1 cellular context compared by ENCODE assay signal in the genomic region with DNA sequence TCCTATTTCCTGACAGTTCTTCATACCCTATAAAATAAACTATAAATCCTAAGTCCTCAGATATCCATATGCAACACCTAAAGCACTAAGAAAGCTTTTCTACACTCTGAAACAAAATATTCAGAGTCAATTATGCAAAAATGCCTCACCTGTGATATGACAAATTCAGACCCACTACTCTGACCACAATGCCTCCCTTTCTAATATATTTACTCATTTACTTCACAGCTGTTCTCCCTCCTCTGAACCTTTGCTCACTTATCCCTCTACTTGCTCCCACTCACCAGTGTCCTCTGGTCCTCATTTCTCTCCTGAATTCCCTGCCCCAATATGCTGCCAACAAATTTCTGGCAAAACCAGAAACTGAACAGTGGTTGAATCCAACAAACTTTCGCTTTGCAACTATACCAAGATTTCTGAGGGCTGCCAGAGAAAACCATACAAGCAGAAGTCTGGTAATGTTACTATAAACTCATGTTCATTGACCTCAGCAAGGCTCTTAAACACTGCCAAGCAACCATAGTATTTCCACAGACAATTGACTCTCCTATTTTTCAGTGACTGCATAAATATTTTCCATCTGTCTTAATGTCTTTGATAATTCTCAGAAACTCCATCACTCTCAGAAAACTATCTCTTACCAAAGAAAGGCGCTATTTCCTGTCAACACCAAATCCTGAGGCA.
TF ChIP-seq lines count a peak whose summit lies in the region.

No MANE protein-coding gene starts in this region.

TF ChIP-seq in GM12878, 131 proteins besides CTCF, POLR2A, EP300 and RAD21:
- TF ChIP-seq SUPT20H (IDR thresholded peaks at IDR 0.05; ENCODE audit: borderline replicate concordance, control insufficient read depth, low read depth, low read length) (no peak), RAD51 (IDR thresholded peaks at IDR 0.05) (no peak), SPI1 (IDR thresholded peaks at IDR 0.05; ENCODE audit: borderline replicate concordance, insufficient read depth, low read depth, low read length) (no peak), RBBP5 (conservative IDR thresholded peaks at IDR 0.05) (no peak), KDM1A (IDR thresholded peaks at IDR 0.05; ENCODE audit: borderline replicate concordance) (no peak), ZNF274 (IDR thresholded peaks at IDR 0.05; ENCODE audit: insufficient read depth, insufficient read length) (no peak), PML (IDR thresholded peaks at IDR 0.05; ENCODE audit: low read length) (no peak)
- TF ChIP-seq, protein P1, sequence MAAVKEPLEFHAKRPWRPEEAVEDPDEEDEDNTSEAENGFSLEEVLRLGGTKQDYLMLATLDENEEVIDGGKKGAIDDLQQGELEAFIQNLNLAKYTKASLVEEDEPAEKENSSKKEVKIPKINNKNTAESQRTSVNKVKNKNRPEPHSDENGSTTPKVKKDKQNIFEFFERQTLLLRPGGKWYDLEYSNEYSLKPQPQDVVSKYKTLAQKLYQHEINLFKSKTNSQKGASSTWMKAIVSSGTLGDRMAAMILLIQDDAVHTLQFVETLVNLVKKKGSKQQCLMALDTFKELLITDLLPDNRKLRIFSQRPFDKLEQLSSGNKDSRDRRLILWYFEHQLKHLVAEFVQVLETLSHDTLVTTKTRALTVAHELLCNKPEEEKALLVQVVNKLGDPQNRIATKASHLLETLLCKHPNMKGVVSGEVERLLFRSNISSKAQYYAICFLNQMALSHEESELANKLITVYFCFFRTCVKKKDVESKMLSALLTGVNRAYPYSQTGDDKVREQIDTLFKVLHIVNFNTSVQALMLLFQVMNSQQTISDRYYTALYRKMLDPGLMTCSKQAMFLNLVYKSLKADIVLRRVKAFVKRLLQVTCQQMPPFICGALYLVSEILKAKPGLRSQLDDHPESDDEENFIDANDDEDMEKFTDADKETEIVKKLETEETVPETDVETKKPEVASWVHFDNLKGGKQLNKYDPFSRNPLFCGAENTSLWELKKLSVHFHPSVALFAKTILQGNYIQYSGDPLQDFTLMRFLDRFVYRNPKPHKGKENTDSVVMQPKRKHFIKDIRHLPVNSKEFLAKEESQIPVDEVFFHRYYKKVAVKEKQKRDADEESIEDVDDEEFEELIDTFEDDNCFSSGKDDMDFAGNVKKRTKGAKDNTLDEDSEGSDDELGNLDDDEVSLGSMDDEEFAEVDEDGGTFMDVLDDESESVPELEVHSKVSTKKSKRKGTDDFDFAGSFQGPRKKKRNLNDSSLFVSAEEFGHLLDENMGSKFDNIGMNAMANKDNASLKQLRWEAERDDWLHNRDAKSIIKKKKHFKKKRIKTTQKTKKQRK (IDR thresholded peaks at IDR 0.05; ENCODE audit: low read depth, low read length): no peak
- TF ChIP-seq, protein P2, sequence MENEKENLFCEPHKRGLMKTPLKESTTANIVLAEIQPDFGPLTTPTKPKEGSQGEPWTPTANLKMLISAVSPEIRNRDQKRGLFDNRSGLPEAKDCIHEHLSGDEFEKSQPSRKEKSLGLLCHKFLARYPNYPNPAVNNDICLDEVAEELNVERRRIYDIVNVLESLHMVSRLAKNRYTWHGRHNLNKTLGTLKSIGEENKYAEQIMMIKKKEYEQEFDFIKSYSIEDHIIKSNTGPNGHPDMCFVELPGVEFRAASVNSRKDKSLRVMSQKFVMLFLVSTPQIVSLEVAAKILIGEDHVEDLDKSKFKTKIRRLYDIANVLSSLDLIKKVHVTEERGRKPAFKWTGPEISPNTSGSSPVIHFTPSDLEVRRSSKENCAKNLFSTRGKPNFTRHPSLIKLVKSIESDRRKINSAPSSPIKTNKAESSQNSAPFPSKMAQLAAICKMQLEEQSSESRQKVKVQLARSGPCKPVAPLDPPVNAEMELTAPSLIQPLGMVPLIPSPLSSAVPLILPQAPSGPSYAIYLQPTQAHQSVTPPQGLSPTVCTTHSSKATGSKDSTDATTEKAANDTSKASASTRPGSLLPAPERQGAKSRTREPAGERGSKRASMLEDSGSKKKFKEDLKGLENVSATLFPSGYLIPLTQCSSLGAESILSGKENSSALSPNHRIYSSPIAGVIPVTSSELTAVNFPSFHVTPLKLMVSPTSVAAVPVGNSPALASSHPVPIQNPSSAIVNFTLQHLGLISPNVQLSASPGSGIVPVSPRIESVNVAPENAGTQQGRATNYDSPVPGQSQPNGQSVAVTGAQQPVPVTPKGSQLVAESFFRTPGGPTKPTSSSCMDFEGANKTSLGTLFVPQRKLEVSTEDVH (IDR thresholded peaks at IDR 0.05; ENCODE audit: low read depth, partially characterized antibody): no peak
- TF ChIP-seq, protein P3, sequence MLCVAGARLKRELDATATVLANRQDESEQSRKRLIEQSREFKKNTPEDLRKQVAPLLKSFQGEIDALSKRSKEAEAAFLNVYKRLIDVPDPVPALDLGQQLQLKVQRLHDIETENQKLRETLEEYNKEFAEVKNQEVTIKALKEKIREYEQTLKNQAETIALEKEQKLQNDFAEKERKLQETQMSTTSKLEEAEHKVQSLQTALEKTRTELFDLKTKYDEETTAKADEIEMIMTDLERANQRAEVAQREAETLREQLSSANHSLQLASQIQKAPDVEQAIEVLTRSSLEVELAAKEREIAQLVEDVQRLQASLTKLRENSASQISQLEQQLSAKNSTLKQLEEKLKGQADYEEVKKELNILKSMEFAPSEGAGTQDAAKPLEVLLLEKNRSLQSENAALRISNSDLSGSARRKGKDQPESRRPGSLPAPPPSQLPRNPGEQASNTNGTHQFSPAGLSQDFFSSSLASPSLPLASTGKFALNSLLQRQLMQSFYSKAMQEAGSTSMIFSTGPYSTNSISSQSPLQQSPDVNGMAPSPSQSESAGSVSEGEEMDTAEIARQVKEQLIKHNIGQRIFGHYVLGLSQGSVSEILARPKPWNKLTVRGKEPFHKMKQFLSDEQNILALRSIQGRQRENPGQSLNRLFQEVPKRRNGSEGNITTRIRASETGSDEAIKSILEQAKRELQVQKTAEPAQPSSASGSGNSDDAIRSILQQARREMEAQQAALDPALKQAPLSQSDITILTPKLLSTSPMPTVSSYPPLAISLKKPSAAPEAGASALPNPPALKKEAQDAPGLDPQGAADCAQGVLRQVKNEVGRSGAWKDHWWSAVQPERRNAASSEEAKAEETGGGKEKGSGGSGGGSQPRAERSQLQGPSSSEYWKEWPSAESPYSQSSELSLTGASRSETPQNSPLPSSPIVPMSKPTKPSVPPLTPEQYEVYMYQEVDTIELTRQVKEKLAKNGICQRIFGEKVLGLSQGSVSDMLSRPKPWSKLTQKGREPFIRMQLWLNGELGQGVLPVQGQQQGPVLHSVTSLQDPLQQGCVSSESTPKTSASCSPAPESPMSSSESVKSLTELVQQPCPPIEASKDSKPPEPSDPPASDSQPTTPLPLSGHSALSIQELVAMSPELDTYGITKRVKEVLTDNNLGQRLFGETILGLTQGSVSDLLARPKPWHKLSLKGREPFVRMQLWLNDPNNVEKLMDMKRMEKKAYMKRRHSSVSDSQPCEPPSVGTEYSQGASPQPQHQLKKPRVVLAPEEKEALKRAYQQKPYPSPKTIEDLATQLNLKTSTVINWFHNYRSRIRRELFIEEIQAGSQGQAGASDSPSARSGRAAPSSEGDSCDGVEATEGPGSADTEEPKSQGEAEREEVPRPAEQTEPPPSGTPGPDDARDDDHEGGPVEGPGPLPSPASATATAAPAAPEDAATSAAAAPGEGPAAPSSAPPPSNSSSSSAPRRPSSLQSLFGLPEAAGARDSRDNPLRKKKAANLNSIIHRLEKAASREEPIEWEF (IDR thresholded peaks at IDR 0.05; ENCODE audit: insufficient replicate concordance, low read depth, low read length): no peak
